ENCODE assay signal across 9 cellular contexts in genomic region chr3:143535994-143536784, GRCh38.
A peak's percentile ranks its signal among the peaks of the same experiment; 100 is the strongest.
DNase-seq lines count a peak whose midpoint lies in the region; ATAC-seq and TF ChIP-seq lines count a peak whose summit lies in the region.
"Had no signal": no experiment of that assay in that cellular context is flagged by ENCODE, and none has a peak within 500 bp of the region (broad histone marks: within the 10 kb centered on the region; RNA-seq: fewer than 3 reads in every experiment).

No MANE protein-coding gene starts in this region.

- intact Hi-C loops in natural killer cell (cut with micrococcal nuclease) = no loop called here

- no peaks in the 10 kb centered on the region for H3K9me3 Mint-ChIP-seq in natural killer cell

- DNase-seq in natural killer cell (no peak), NCI-H345 treated with DMSO at 0.1 percent for 48 hours (lab: John Stamatoyannopoulos, UW; ENCODE audit: unreplicated experiment) (no peak), AG08395 (ENCODE audit: low spot score) (no peak), NK-92 (lab: John Stamatoyannopoulos, UW; ENCODE audit: unreplicated experiment) (no peak), MV-4-11 (lab: John Stamatoyannopoulos, UW) (no peak)
- DNase-seq: NCI-H226 had no signal

- H3K4me3 Mint-ChIP-seq in natural killer cell = no peak overlapping the region

- no peak for TF ChIP-seq CTCF in natural killer cell (IDR thresholded peaks at IDR 0.05)

- peaks cover 9 to 13% of the 10 kb centered on the region in 2 donors for H3K4me1 Mint-ChIP-seq in natural killer cell

- ATAC-seq in GM18870 (IDR thresholded peaks at IDR 0.05; ENCODE audit: unreplicated experiment) (peak; percentile 97), GM21737 (IDR thresholded peaks at IDR 0.05; ENCODE audit: unreplicated experiment) (peak; percentile 95), HG03521 (IDR thresholded peaks at IDR 0.05; ENCODE audit: unreplicated experiment) (peak; percentile 96), natural killer cell (peak in 2 of 3 donors; percentile 27 to 45)

- H3K27me3 Mint-ChIP-seq in natural killer cell (ENCODE audit: low read depth in 2 of 2) = no peaks in the 10 kb centered on the region

- H3K36me3 Mint-ChIP-seq in natural killer cell = no peaks in the 10 kb centered on the region

- no peak overlapping the region for H3K27ac Mint-ChIP-seq in natural killer cell

Comparison
In these comparisons a context has a peak if more than half of its experiments do, and no peak if none do; other contexts are left out.
1. ATAC-seq: peak in every context shown above with its lines; median percentile 97 in GM18870; 96 in HG03521; 95 in GM21737; 36 in natural killer cell.